In genomic region chr6:130362128-130362527, GRCh38 we compare ENCODE assay signal across 1 cellular context.
TF ChIP-seq lines count a peak whose summit lies in the region.

No MANE protein-coding gene starts in this region.

TF ChIP-seq in K562, 482 proteins besides CTCF, POLR2A, EP300 and RAD21 (continued from another document):
- TF ChIP-seq RREB1 (CRISPR knock-in tag; IDR thresholded peaks at IDR 0.05) (no peak), ARNT (IDR thresholded peaks at IDR 0.05) (no peak), KAT8 (IDR thresholded peaks at IDR 0.05; ENCODE audit: low read depth) (no peak), KDM1A (IDR thresholded peaks at IDR 0.05) (no peak), MEF2D (tag; conservative IDR thresholded peaks at IDR 0.05; ENCODE audit: low read depth) (no peak), RAD51 (IDR thresholded peaks at IDR 0.05; ENCODE audit: borderline replicate concordance, low read depth) (no peak)
